Comparison of ENCODE assay signal across 19 cellular contexts in genomic region chr4:159389756-159390155, GRCh38.
DNase-seq lines count a peak whose midpoint lies in the region; ATAC-seq and TF ChIP-seq lines count a peak whose summit lies in the region.
"Had no signal": no experiment of that assay in that cellular context is flagged by ENCODE, and none has a peak within 500 bp of the region (broad histone marks: within the 10 kb centered on the region; RNA-seq: fewer than 3 reads in every experiment).

No MANE protein-coding gene starts in this region.

- no peak overlapping the region for H3K56ac ChIP-seq in IMR-90 (ENCODE audit: extremely low read depth, insufficient read depth, low read length)

- no peaks in the 10 kb centered on the region for H3K9me1 ChIP-seq in IMR-90 (ENCODE audit: insufficient read depth, low read length)

- H2AK5ac ChIP-seq in IMR-90 (ENCODE audit: low read depth, low read length), result no peak overlapping the region
- H2AK5ac ChIP-seq in neuronal stem cell (ENCODE audit: low read depth, low read length), result peak overlapping the region; percentile 81

- H3K79me1 ChIP-seq in IMR-90 (ENCODE audit: low read depth in 1 of 2, low read length in 2 of 2) (no peaks in the 10 kb centered on the region), neuronal stem cell (ENCODE audit: low read depth, low read length) (no peaks in the 10 kb centered on the region)

- intact Hi-C loops in right cardiac atrium (cut with DNase I) (no loop called here), Right ventricle myocardium inferior (cut with DNase I) (no loop called here), IMR-90 (cut with micrococcal nuclease) (no loop called here), esophagus muscularis mucosa (cut with DNase I) (no loop called here)

- H3K9ac ChIP-seq in IMR-90 (ENCODE audit: low read depth, low read length) (no peak overlapping the region), neuronal stem cell (ENCODE audit: low read depth, low read length, poor library complexity) (no peak overlapping the region)
- H3K9ac ChIP-seq: BLaER1 had no signal

- H2BK15ac ChIP-seq in IMR-90 (ENCODE audit: low read depth, low read length) (no peak overlapping the region; the same call in 2 of the 3 replicates), neuronal stem cell (ENCODE audit: low read length) (no peak overlapping the region)

- in situ Hi-C loops in IMR-90 (cut with MboI; ENCODE audit: low sequenced_read_pairs), result no loop called here

- CTCF ChIA-PET in IMR-90 (lab: Yijun Ruan, JAX), result no interaction called here

- TF ChIP-seq POLR2A in IMR-90 (IDR thresholded peaks at IDR 0.05; ENCODE audit: low read depth, low read length) (no peak), esophagus muscularis mucosa (IDR thresholded peaks at IDR 0.05; ENCODE audit: low read depth) (no peak)

- no peaks in the 10 kb centered on the region for H4K20me1 ChIP-seq in IMR-90 (ENCODE audit: insufficient read depth, low read length)
- H4K20me1 ChIP-seq: BLaER1 had no signal

- H4K8ac ChIP-seq in IMR-90 (ENCODE audit: low read depth in 2 of 2, low read length in 2 of 2) (no peak overlapping the region), neuronal stem cell (ENCODE audit: low read depth, low read length) (no peak overlapping the region)

- no peak overlapping the region for H2BK20ac ChIP-seq in IMR-90 (ENCODE audit: low read depth, low read length)

- no peak overlapping the region for H4K91ac ChIP-seq in IMR-90 (ENCODE audit: insufficient read depth, low read depth, low read length)
- no peak overlapping the region for H4K91ac ChIP-seq in neuronal stem cell (ENCODE audit: low read depth, low read length, poor library complexity)

- TF ChIP-seq RAD21 in IMR-90 (IDR thresholded peaks at IDR 0.05; ENCODE audit: low read length), result no peak

- H3K9me3 ChIP-seq in right cardiac atrium (ENCODE audit: control insufficient read depth, low read length), result no peaks in the 10 kb centered on the region
- no peaks in the 10 kb centered on the region for H3K9me3 ChIP-seq in IMR-90 (ENCODE audit: control insufficient read depth, insufficient read depth, low read length)
- peaks cover 0 to 5% (median 0%) of the 10 kb centered on the region in 4 donors for H3K9me3 ChIP-seq in esophagus muscularis mucosa
- H3K9me3 ChIP-seq in neuronal stem cell (replicated peaks in 1 of 2; ENCODE audit: control insufficient read depth in 2 of 2, insufficient read depth in 1 of 2, low read depth in 1 of 2, low read length in 2 of 2), result peaks cover 4 to 5% of the 10 kb centered on the region in 2 donors

- no peaks in the 10 kb centered on the region for H3K36me3 ChIP-seq in IMR-90 (ENCODE audit: control insufficient read depth, insufficient read depth, low read length)
- no peaks in the 10 kb centered on the region for H3K36me3 ChIP-seq in esophagus muscularis mucosa
- H3K36me3 ChIP-seq in neuronal stem cell (replicated peaks in 1 of 2; ENCODE audit: control insufficient read depth in 2 of 2, insufficient read depth in 2 of 2, low read length in 2 of 2), result no peaks in the 10 kb centered on the region
- H3K36me3 ChIP-seq: BLaER1 had no signal

- H2BK5ac ChIP-seq in IMR-90 (ENCODE audit: low read depth, low read length, poor library complexity, severe bottlenecking) (peak overlapping the region; percentile 31), neuronal stem cell (ENCODE audit: low read length) (no peak overlapping the region)

- no peak overlapping the region for H4K5ac ChIP-seq in IMR-90 (ENCODE audit: low read depth, low read length)

- H3K4me2 ChIP-seq in IMR-90 (ENCODE audit: low read depth, low read length), result no peak overlapping the region
- no peak overlapping the region for H3K4me2 ChIP-seq in neuronal stem cell (ENCODE audit: insufficient read depth, low read length, poor library complexity, severe bottlenecking)
- H3K4me2 ChIP-seq: BLaER1, GM23338 had no signal

- WGBS in right cardiac atrium, result 97% methylated on average over 23 of the region's 23 CpGs
- WGBS in IMR-90 (ENCODE audit: extremely low coverage in 2 of 2, insufficient read length in 1 of 2), 2 experiments, result 98% methylated on average over 6 of the region's 23 CpGs; no CpG with 5 or more reads in 1 of the 2 experiments
- 98% methylated on average over 15 of the region's 23 CpGs for WGBS in esophagus muscularis mucosa
- no CpG with 5 or more reads among the region's 23 CpGs for WGBS in neuronal stem cell (ENCODE audit: extremely low coverage in 2 of 2, insufficient read length in 2 of 2, insufficient replicate concordance in 1 of 2), 2 donors

- TF ChIP-seq EP300 in esophagus muscularis mucosa (IDR thresholded peaks at IDR 0.05), result no peak

- no peaks in the 10 kb centered on the region for H3K27me3 ChIP-seq in right cardiac atrium (ENCODE audit: control insufficient read depth, insufficient read depth)
- H3K27me3 ChIP-seq in IMR-90 (ENCODE audit: control insufficient read depth, insufficient read depth, low read length), result no peaks in the 10 kb centered on the region
- no peaks in the 10 kb centered on the region for H3K27me3 ChIP-seq in esophagus muscularis mucosa
- H3K27me3 ChIP-seq in neuronal stem cell (ENCODE audit: control insufficient read depth in 3 of 3, insufficient read depth in 3 of 3, low read depth in 1 of 3, low read length in 3 of 3), result no peaks in the 10 kb centered on the region
- H3K27me3 ChIP-seq: BLaER1 had no signal

- DNase-seq in right cardiac atrium, result peak in 2 of 3 donors; percentile 35 to 46
- no peak for DNase-seq in Right ventricle myocardium inferior (ENCODE audit: missing footprints)
- no peak for DNase-seq in IMR-90
- peak; percentile 78 for DNase-seq in esophagus muscularis mucosa (ENCODE audit: extremely low spot score)
- no peak for DNase-seq in neuronal stem cell (ENCODE audit: low spot score)
- DNase-seq in NAMALWA (ENCODE audit: low spot score), result no peak
- no peak for DNase-seq in T-helper 9 cell
- DNase-seq: CD4-positive, CD25-positive, alpha-beta regulatory T cell; CD8-positive, alpha-beta T cell; DMS 273 treated with DMSO at 0.1 percent for 48 hours; DMS79; EL; GDM1; H9 had no signal

- H3K18ac ChIP-seq in IMR-90 (ENCODE audit: low read depth, low read length) (no peak overlapping the region), neuronal stem cell (ENCODE audit: low read length) (peak overlapping the region; percentile 48)

- H2AFZ ChIP-seq in IMR-90 (replicated peaks; ENCODE audit: low read length, poor library complexity) (no peak overlapping the region), neuronal stem cell (ENCODE audit: low read length) (no peak overlapping the region)
- H2AFZ ChIP-seq: GM23338 had no signal

- H3K23ac ChIP-seq in IMR-90 (ENCODE audit: low read depth, low read length) (no peak overlapping the region), neuronal stem cell (ENCODE audit: low read depth, low read length, poor library complexity) (no peak overlapping the region)

- H3K4me1 ChIP-seq in right cardiac atrium (ENCODE audit: control insufficient read depth, insufficient read depth, low read length) (no peaks in the 10 kb centered on the region), IMR-90 (ENCODE audit: control insufficient read depth, insufficient read depth, low read length) (peaks cover 3% of the 10 kb centered on the region; the same call in 1 of the 2 replicates), esophagus muscularis mucosa (peaks cover 0 to 4% (median 0%) of the 10 kb centered on the region in 4 donors), neuronal stem cell (ENCODE audit: control insufficient read depth in 2 of 2, insufficient read depth in 1 of 2, low read depth in 1 of 2, low read length in 2 of 2) (no peaks in the 10 kb centered on the region)
- H3K4me1 ChIP-seq: BLaER1 had no signal

- ATAC-seq in right cardiac atrium, result no peak
- ATAC-seq in Right ventricle myocardium inferior, result no peak
- ATAC-seq in IMR-90 (ENCODE audit: low read depth), result no peak
- no peak for ATAC-seq in HG03095 (IDR thresholded peaks at IDR 0.05; ENCODE audit: unreplicated experiment)
- ATAC-seq: CD8-positive, alpha-beta T cell; GM23338 had no signal

- POLR2A ChIA-PET in IMR-90 (lab: Charles Lee; ENCODE audit: unreplicated experiment), result no interaction called here

- H3K4ac ChIP-seq in IMR-90 (ENCODE audit: low read depth, low read length) (no peak overlapping the region), neuronal stem cell (ENCODE audit: low read length) (no peak overlapping the region)

- TF ChIP-seq CTCF in IMR-90 (conservative IDR thresholded peaks at IDR 0.05; ENCODE audit: low read depth, low read length), result no peak
- no peak for TF ChIP-seq CTCF in esophagus muscularis mucosa (IDR thresholded peaks at IDR 0.05)

- no peak overlapping the region for H3K27ac ChIP-seq in right cardiac atrium (ENCODE audit: low read length)
- no peak overlapping the region; the same call in 1 of the 2 replicates for H3K27ac ChIP-seq in IMR-90 (ENCODE audit: insufficient read depth, low read length)
- no peak overlapping the region for H3K27ac ChIP-seq in esophagus muscularis mucosa (replicated peaks in 1 of 4)
- no peak overlapping the region for H3K27ac ChIP-seq in neuronal stem cell (replicated peaks; ENCODE audit: low read length)
- H3K27ac ChIP-seq: 22Rv1, BLaER1, C4-2B had no signal

- dilution Hi-C loops in IMR-90 (cut with HindIII; ENCODE audit: low sequenced_read_pairs, unreplicated experiment), result no loop called here

- peak overlapping the region; percentile 22 for H2BK12ac ChIP-seq in neuronal stem cell (ENCODE audit: low read length)

- H3K14ac ChIP-seq in IMR-90 (replicated peaks; ENCODE audit: low read depth, low read length), result no peak overlapping the region
- no peak overlapping the region for H3K14ac ChIP-seq in neuronal stem cell (ENCODE audit: low read length)

- no TSS peak for BruUV-seq in IMR-90 (replicated peaks; lab: Mats Ljungman, UMichigan)

- H2BK120ac ChIP-seq in IMR-90 (ENCODE audit: low read depth, low read length) (peak overlapping the region; percentile 6; the same call in 1 of the 2 replicates), neuronal stem cell (ENCODE audit: low read depth, low read length) (no peak overlapping the region)

- H3K4me3 ChIP-seq in right cardiac atrium (ENCODE audit: low read length) (no peak overlapping the region), IMR-90 (ENCODE audit: insufficient read depth, low read depth, low read length) (no peak overlapping the region), esophagus muscularis mucosa (no peak overlapping the region), neuronal stem cell (ENCODE audit: low read length in 2 of 2) (no peak overlapping the region)
- H3K4me3 ChIP-seq: BLaER1, GM23338 had no signal

- H2AK9ac ChIP-seq in IMR-90 (replicated peaks; ENCODE audit: low read depth, low read length, poor library complexity), result no peak overlapping the region

TF ChIP-seq in IMR-90, 13 proteins besides CTCF, POLR2A, EP300 and RAD21 (continues in another document):
- no peak for TF ChIP-seq MAFK (IDR thresholded peaks at IDR 0.05; ENCODE audit: low read depth, low read length)
- TF ChIP-seq FOS (IDR thresholded peaks at IDR 0.05; ENCODE audit: low read depth, low read length), result no peak
- TF ChIP-seq USF2 (IDR thresholded peaks at IDR 0.05; ENCODE audit: low read depth, low read length), result no peak

Comparison
In these comparisons a context has a peak if more than half of its experiments do, and no peak if none do; other contexts are left out.
1. DNase-seq: peak in right cardiac atrium (2 of 3) and esophagus muscularis mucosa (single experiment); none in Right ventricle myocardium inferior (single experiment), IMR-90 (single experiment), neuronal stem cell (single experiment), NAMALWA (single experiment) and T-helper 9 cell (single experiment).